Comparison of ENCODE assay signal across 35 cellular contexts in genomic region chr12:41891226-41891625, GRCh38.
"Had no signal": no experiment of that assay in that cellular context is flagged by ENCODE, and none has a peak within 500 bp of the region (broad histone marks: within the 10 kb centered on the region; RNA-seq: fewer than 3 reads in every experiment).

No MANE protein-coding gene starts in this region.

- H3K9me3 ChIP-seq: MG63 had no signal

- H3K36me3 ChIP-seq: MG63 had no signal

- DNase-seq: Karpas-422, Kasumi-1, MG63, MM.1S, MV-4-11, NCI-H1048, NCI-H1092, NCI-H1092 treated with DMSO at 0.1 percent for 48 hours, NCI-H1105, NCI-H1105 treated with DMSO at 0.1 percent for 48 hours, NCI-H1417, NCI-H1417 treated with DMSO at 0.1 percent for 48 hours, NCI-H1436, NCI-H1436 treated with DMSO at 0.1 percent for 48 hours, NCI-H146, NCI-H1694, NCI-H1694 treated with DMSO at 0.1 percent for 48 hours, NCI-H187, NCI-H187 treated with DMSO at 0.1 percent for 48 hours, NCI-H1930, NCI-H2029, NCI-H2029 treated with DMSO at 0.1 percent for 48 hours, NCI-H2081, NCI-H2081 treated with DMSO at 0.1 percent for 48 hours, NCI-H2171, NCI-H2171 treated with DMSO at 0.1 percent for 48 hours, NCI-H2227 treated with DMSO at 0.1 percent for 48 hours, NCI-H226, NCI-H345, NCI-H446, NCI-H446 treated with DMSO at 0.1 percent for 48 hours, NCI-H510A, NCI-H510A treated with DMSO at 0.1 percent for 48 hours, NCI-H524 had no signal

- H3K4me3 ChIP-seq: MG63 had no signal

- H3K9ac ChIP-seq: KMS-11 had no signal

- H3K4me2 ChIP-seq: KMS-11 had no signal

- H3K27me3 ChIP-seq: MG63 had no signal

- H3K27ac ChIP-seq: KMS-11 had no signal
